8 cellular contexts compared by ENCODE assay signal in genomic region chr21:37267269-37268185, GRCh38. TPM values are rescaled to one million over a fixed set of nuclear protein-coding genes. Genes with fewer than 3 reads are reported as not detected.
DNase-seq lines count a peak whose midpoint lies in the region; ATAC-seq and TF ChIP-seq lines count a peak whose summit lies in the region.

VPS26C (minus strand) TSS chr21:37267334; CDS start chr21:37267294, 40 bp downstream.

- ATAC-seq in HG02623 (IDR thresholded peaks at IDR 0.05; ENCODE audit: unreplicated experiment), result peak; percentile 85
- peak; percentile 96 for ATAC-seq in omental fat pad (ENCODE audit: low FRiP score)

- no peaks in the 10 kb centered on the region for H3K36me3 ChIP-seq in testis (ENCODE audit: low read depth, missing control alignments)

- 0% methylated on average over 44 to 67 of the region's 86 CpGs for WGBS in testis, 2 donors

- CTCF ChIA-PET in GM10248 (lab: Yijun Ruan, JAX), result interaction anchor here (1.6 kb wide), 1 partner anchor 263 kb away, joined by 3 read pairs; no protein-coding TSS in a partner anchor

- H3K9me3 ChIP-seq in testis, result no peaks in the 10 kb centered on the region

- H3K36me3 Mint-ChIP-seq in activated naive CD8-positive, alpha-beta T cell, result peaks cover 2% of the 10 kb centered on the region

- intact Hi-C loops in testis (cut with DNase I; ENCODE audit: low total_unique reads), result loop anchor here (2.0 kb wide), 1 partner anchor 99 kb away; the partner anchor contains the start of gene DYRK1A

- peaks cover 12% of the 10 kb centered on the region for H3K4me1 ChIP-seq in testis

- peak within 1 kb of the TSS; percentile 95 for H3K27ac ChIP-seq in testis

- no peaks in the 10 kb centered on the region for H3K27me3 Mint-ChIP-seq in activated naive CD8-positive, alpha-beta T cell

- peak within 1 kb of the TSS; percentile 96 for H3K27ac Mint-ChIP-seq in activated naive CD8-positive, alpha-beta T cell

- DNase-seq in GM10248 (ENCODE audit: extremely low spot score) (peak; percentile 95), NCI-H1105 (lab: John Stamatoyannopoulos, UW) (peak; percentile 99), SKM-1 treated with dmso at 0.1 percent for 144 hours (lab: John Stamatoyannopoulos, UW; ENCODE audit: unreplicated experiment) (peak; percentile 99), glomerular visceral epithelial cell (ENCODE audit: extremely low spot score) (peak; percentile 100), omental fat pad (ENCODE audit: low spot score) (peak; percentile 90), testis (peak; percentile 98)

- peak within 1 kb of the TSS; percentile 88 to 89 for H3K4me3 ChIP-seq in testis

- no peak for TF ChIP-seq CTCF in GM10248 (IDR thresholded peaks at IDR 0.05; ENCODE audit: control extremely low read depth, extremely low read depth, low read depth, missing control alignments)
- no peak for TF ChIP-seq CTCF in omental fat pad (IDR thresholded peaks at IDR 0.05)
- no peak for TF ChIP-seq CTCF in testis (IDR thresholded peaks at IDR 0.05)

- H3K27me3 ChIP-seq in testis, result no peaks in the 10 kb centered on the region

- no peaks in the 10 kb centered on the region for H3K9me3 Mint-ChIP-seq in activated naive CD8-positive, alpha-beta T cell (ENCODE audit: low read depth)

- no peak for TF ChIP-seq POLR2A in testis (IDR thresholded peaks at IDR 0.05)

- H3K4me3 Mint-ChIP-seq in activated naive CD8-positive, alpha-beta T cell, result peak within 1 kb of the TSS; percentile 94

- peaks cover 38% of the 10 kb centered on the region for H3K4me1 Mint-ChIP-seq in activated naive CD8-positive, alpha-beta T cell (ENCODE audit: low read depth)

- POLR2A ChIA-PET in GM10248 (lab: Yijun Ruan, JAX), result interaction anchor here (0.7 to 1.0 kb wide), 2 partner anchors 10 to 290 kb away, joined by 3 read pairs; no protein-coding TSS in a partner anchor

RNA-seq across cellular contexts. Expression of gene VPS26C, which starts in this region (rescaled TPM):
- total RNA-seq in omental fat pad (10 to 100 TPM; 48.3 to 88.3 (median 61.1) TPM), testis (10 to 100 TPM; 46.5 to 48.1 TPM)
- polyA plus RNA-seq in testis (ENCODE audit: insufficient read depth, low read depth, low replicate concordance), result 25.3 TPM

Comparison
In these comparisons a context has a peak if more than half of its experiments do, and no peak if none do; other contexts are left out.
1. Peak in every context shown above with its lines: DNase-seq, ATAC-seq, H3K4me3 ChIP-seq and H3K27ac ChIP-seq.